In the genomic region with DNA sequence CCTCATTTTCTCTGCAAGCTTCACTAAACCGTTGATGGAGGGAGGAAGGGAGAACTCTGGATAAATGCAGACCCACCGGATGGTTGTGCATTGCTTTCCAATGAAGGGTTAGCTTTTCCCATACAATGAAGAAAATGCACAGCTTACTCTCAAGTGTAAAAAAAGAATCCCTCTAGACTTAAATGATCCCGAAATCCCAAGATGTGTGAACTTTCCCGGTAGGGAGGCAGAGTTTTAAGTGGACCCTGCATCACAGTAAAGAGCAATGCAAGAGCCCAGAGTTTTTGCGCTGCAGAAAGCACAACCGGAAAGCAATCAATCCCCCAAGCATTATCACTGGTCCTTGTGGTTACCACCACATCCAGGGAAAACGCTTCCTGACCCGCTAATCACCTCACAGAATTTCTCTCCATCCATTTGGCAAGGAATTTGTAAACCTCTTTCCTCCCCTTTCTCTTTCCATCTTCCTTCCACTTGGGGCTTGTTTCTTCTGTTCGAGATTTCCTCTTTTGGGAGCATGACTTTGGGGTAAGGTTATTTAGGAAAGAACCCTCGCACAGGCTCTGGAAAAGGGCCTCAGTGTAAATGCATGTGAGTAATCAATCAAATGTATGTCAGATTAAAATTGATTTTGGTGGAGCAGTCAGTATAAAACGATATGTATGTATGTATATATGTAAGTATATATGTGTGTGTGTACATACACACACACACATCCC, we compare ENCODE assay signal across 8 cellular contexts. TPM values are rescaled to one million over a fixed set of nuclear protein-coding genes. Genes with fewer than 3 reads are reported as not detected.
A peak's percentile ranks its signal among the peaks of the same experiment; 100 is the strongest.
DNase-seq lines count a peak whose midpoint lies in the region; ATAC-seq and TF ChIP-seq lines count a peak whose summit lies in the region.

No MANE protein-coding gene starts in this region.

- peak; percentile 50 for DNase-seq in G401 (ENCODE audit: low spot score)
- DNase-seq in retinal pigment epithelial cell (ENCODE audit: low read depth): no peak
- no peak for DNase-seq in COLO668 (lab: John Stamatoyannopoulos, UW; ENCODE audit: unreplicated experiment)
- DNase-seq in NCI-H345 treated with DMSO at 0.1 percent for 48 hours (lab: John Stamatoyannopoulos, UW; ENCODE audit: unreplicated experiment): no peak
- DNase-seq in LoVo (ENCODE audit: low spot score): no peak

- H3K4me1 ChIP-seq in gastroesophageal sphincter: peaks cover 0 to 65% (median 11%) of the 10 kb centered on the region in 3 donors

- TF ChIP-seq POLR2A in gastroesophageal sphincter (IDR thresholded peaks at IDR 0.05): no peak

- no peak for TF ChIP-seq EP300 in gastroesophageal sphincter (IDR thresholded peaks at IDR 0.05)

- H3K27ac ChIP-seq in gastroesophageal sphincter: peak overlapping the region; percentile 75 to 93 (median 90)

- 16 to 18% methylated on average over 8 to 11 of the region's 11 CpGs for WGBS in gastroesophageal sphincter (ENCODE audit: low coverage in 1 of 2), 2 donors

- in situ Hi-C loops in G401 (cut with HindIII; ENCODE audit: low sequenced_read_pairs): no loop called here

- no peaks in the 10 kb centered on the region for H3K36me3 ChIP-seq in gastroesophageal sphincter

- no peaks in the 10 kb centered on the region for H3K9me3 ChIP-seq in gastroesophageal sphincter

- H3K4me3 ChIP-seq in WI38 (ENCODE audit: low read depth, low read length): peak overlapping the region; percentile 61
- H3K4me3 ChIP-seq in gastroesophageal sphincter: peak overlapping the region; percentile 93 to 97
- peak overlapping the region; percentile 63 for H3K4me3 ChIP-seq in retinal pigment epithelial cell (ENCODE audit: low read length)

- no peak for ATAC-seq in gastroesophageal sphincter
- no peak for ATAC-seq in GM18873 (IDR thresholded peaks at IDR 0.05; ENCODE audit: low FRiP score, unreplicated experiment)

- no peaks in the 10 kb centered on the region for H3K27me3 ChIP-seq in gastroesophageal sphincter

- TF ChIP-seq CTCF in WI38 (IDR thresholded peaks at IDR 0.05; ENCODE audit: low read depth, low read length) (no peak), gastroesophageal sphincter (IDR thresholded peaks at IDR 0.05) (no peak), retinal pigment epithelial cell (conservative IDR thresholded peaks at IDR 0.05; ENCODE audit: low read depth, low read length) (no peak)

RNA-seq across cellular contexts. Expression of a gene that starts 1.4 kb away (rescaled TPM):
- total RNA-seq in G401 (2014; rRNA removed; shearing (Covaris generic)): not detected in 2 replicates
- total RNA-seq in gastroesophageal sphincter: 10 to 100 TPM; 23.4 to 89.2 (median 47.4) TPM

RNA-seq across cellular contexts. Expression of a gene that starts 20.6 kb away (rescaled TPM):
- not detected in 2 replicates for total RNA-seq in G401 (2014; rRNA removed; shearing (Covaris generic))
- total RNA-seq in gastroesophageal sphincter: under 1 TPM in 1 of 4 donors, not detected in 3; 0.19 TPM

Comparison
In these comparisons a context has a peak if more than half of its experiments do, and no peak if none do; other contexts are left out.
1. RNA of a gene that starts 1.4 kb away (total RNA-seq): 23.4 to 89.2 TPM in gastroesophageal sphincter; not detected in G401; every median in the first group is over 10 times any median in the second.
2. Peak in every context shown above with its lines, with median percentiles within 50 percentile points of each other: H3K4me3 ChIP-seq.